Comparison of ENCODE assay signal across 14 cellular contexts in genomic region chr10:105953056-105953455, GRCh38.
"Had no signal": no experiment of that assay in that cellular context is flagged by ENCODE, and none has a peak within 500 bp of the region (broad histone marks: within the 10 kb centered on the region; RNA-seq: fewer than 3 reads in every experiment).

No MANE protein-coding gene starts in this region.

- H3K4me3 Mint-ChIP-seq: activated CD4-positive, alpha-beta memory T cell treated with anti-CD3 and anti-CD28 coated beads, Interleukin-2, amount 10 ng/mL, durations not matched to agents 7 days and 5 days; activated naive CD8-positive, alpha-beta T cell treated with anti-CD3 and anti-CD28 coated beads, Interleukin-2, amount 10 ng/mL, durations not matched to agents 7 days and 5 days had no signal

- DNase-seq: activated CD4-positive, alpha-beta memory T cell treated with anti-CD3 and anti-CD28 coated beads, Interleukin-2, amount 10 ng/mL, durations not matched to agents 7 days and 5 days; activated CD8-positive, alpha-beta memory T cell treated with anti-CD3 and anti-CD28 coated beads, Interleukin-2, amount 50 U/mL, for 48 hours; activated naive CD8-positive, alpha-beta T cell treated with anti-CD3 and anti-CD28 coated beads, Interleukin-2, amount 10 ng/mL, durations not matched to agents 7 days and 5 days; anterior cingulate cortex; foreskin melanocyte; islet precursor cell; left ventricle myocardium superior; nucleus accumbens; stimulated activated CD4-positive, alpha-beta T cell treated with anti-CD3 and anti-CD28 coated beads, Interleukin-4, amount 100 ng/mL, for 1 hour; stimulated activated CD8-positive, alpha-beta memory T cell treated with anti-CD3 and anti-CD28 coated beads, Interleukin-4, amount 100 ng/mL, for 48 hours; stimulated activated naive CD8-positive, alpha-beta T cell treated with anti-CD3 and anti-CD28 coated beads, Interleukin-15, Interleukin-2, amounts not matched to agents 100 U/mL and 50 U/mL, for 24 hours; T1000 had no signal

- H3K9me3 Mint-ChIP-seq: activated CD4-positive, alpha-beta memory T cell treated with anti-CD3 and anti-CD28 coated beads, Interleukin-2, amount 10 ng/mL, durations not matched to agents 7 days and 5 days; activated naive CD8-positive, alpha-beta T cell treated with anti-CD3 and anti-CD28 coated beads, Interleukin-2, amount 10 ng/mL, durations not matched to agents 7 days and 5 days had no signal

- H3K36me3 Mint-ChIP-seq: activated naive CD8-positive, alpha-beta T cell treated with anti-CD3 and anti-CD28 coated beads, Interleukin-2, amount 10 ng/mL, durations not matched to agents 7 days and 5 days had no signal

- H3K36me3 ChIP-seq: thoracic aorta had no signal

- ATAC-seq: left ventricle myocardium superior; stimulated activated naive CD8-positive, alpha-beta T cell treated with anti-CD3 and anti-CD28 coated beads, Interleukin-15, Interleukin-2, amounts not matched to agents 100 U/mL and 50 U/mL, for 24 hours had no signal

- H3K27me3 Mint-ChIP-seq: activated CD4-positive, alpha-beta memory T cell treated with anti-CD3 and anti-CD28 coated beads, Interleukin-2, amount 10 ng/mL, durations not matched to agents 7 days and 5 days; activated naive CD8-positive, alpha-beta T cell treated with anti-CD3 and anti-CD28 coated beads, Interleukin-2, amount 10 ng/mL, durations not matched to agents 7 days and 5 days; progenitor cell of endocrine pancreas had no signal

- H3K9me3 ChIP-seq: thoracic aorta had no signal

- H3K27ac ChIP-seq: thoracic aorta had no signal

- H3K27ac Mint-ChIP-seq: activated CD4-positive, alpha-beta memory T cell treated with anti-CD3 and anti-CD28 coated beads, Interleukin-2, amount 10 ng/mL, durations not matched to agents 7 days and 5 days; activated naive CD8-positive, alpha-beta T cell treated with anti-CD3 and anti-CD28 coated beads, Interleukin-2, amount 10 ng/mL, durations not matched to agents 7 days and 5 days had no signal

- H3K4me1 Mint-ChIP-seq: activated CD4-positive, alpha-beta memory T cell treated with anti-CD3 and anti-CD28 coated beads, Interleukin-2, amount 10 ng/mL, durations not matched to agents 7 days and 5 days; activated naive CD8-positive, alpha-beta T cell treated with anti-CD3 and anti-CD28 coated beads, Interleukin-2, amount 10 ng/mL, durations not matched to agents 7 days and 5 days had no signal
